In the genomic region with DNA sequence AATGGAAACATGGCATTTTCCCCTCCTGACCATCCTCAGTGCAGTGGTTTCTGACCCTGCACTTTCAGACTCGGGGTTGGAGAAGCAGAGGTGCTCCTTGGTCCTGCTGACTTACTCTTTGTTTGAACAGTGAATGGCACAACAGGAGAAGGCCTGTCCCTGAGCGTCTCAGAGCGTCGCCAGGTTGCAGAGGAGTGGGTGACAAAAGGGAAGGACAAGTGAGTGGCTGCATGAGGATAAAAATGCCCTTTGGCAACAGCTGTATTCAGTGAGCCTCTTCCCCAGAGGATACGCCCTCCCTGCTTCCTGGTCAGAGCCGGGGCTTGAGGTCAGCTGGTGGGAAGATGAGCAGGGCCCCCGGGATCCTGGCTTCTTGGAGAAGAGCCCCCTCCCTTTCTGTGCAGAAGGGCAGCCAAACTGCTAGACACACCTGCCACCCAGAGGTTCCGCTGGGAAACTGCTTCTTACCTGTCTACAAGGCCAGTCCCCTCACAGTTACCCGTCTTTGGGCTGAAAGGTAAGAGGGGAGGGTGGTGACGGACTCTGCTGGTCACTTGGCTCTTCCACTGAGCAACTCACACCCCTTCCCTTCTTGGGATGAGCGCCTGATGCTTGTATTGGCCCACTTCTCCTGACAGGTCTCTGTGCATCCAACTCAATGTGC, we compare ENCODE assay signal across 13 cellular contexts. TPM values are rescaled to one million over a fixed set of nuclear protein-coding genes. Genes with fewer than 3 reads are reported as not detected.
DNase-seq lines count a peak whose midpoint lies in the region; ATAC-seq, FAIRE-seq and TF ChIP-seq lines count a peak whose summit lies in the region.
"Had no signal": no experiment of that assay in that cellular context is flagged by ENCODE, and none has a peak within 500 bp of the region (broad histone marks: within the 10 kb centered on the region; RNA-seq: fewer than 3 reads in every experiment).

No MANE protein-coding gene starts in this region.

- no TSS peak for BruUV-seq in K562 (replicated peaks; lab: Mats Ljungman, UMichigan)

- CTCF ChIA-PET in K562 (lab: Yijun Ruan, JAX; ENCODE audit: low intra/inter-chr PET ratio): interaction anchor here (1.0 to 4.2 kb wide), 4 partner anchors 205 to 721 kb away, joined by 3 to 27 read pairs (median 9); no protein-coding TSS in a partner anchor

- H3K9me1 ChIP-seq in K562 (ENCODE audit: control insufficient read depth, insufficient read depth, low read length): no peaks in the 10 kb centered on the region

- H3K9me3 ChIP-seq in K562 (replicated peaks; ENCODE audit: control insufficient read depth, insufficient read depth, low read depth, low read length): no peaks in the 10 kb centered on the region
- H3K9me3 ChIP-seq in neuronal stem cell (replicated peaks in 1 of 2; ENCODE audit: control insufficient read depth in 2 of 2, insufficient read depth in 1 of 2, low read depth in 1 of 2, low read length in 2 of 2): no peaks in the 10 kb centered on the region
- H3K9me3 ChIP-seq in left lung: no peaks in the 10 kb centered on the region
- H3K9me3 ChIP-seq in tibial nerve: no peaks in the 10 kb centered on the region

- H2BK120ac ChIP-seq in neuronal stem cell (ENCODE audit: low read depth, low read length): no peak overlapping the region

- H2BK5ac ChIP-seq in neuronal stem cell (ENCODE audit: low read length): no peak overlapping the region

- H3K18ac ChIP-seq in neuronal stem cell (ENCODE audit: low read length): peak overlapping the region; percentile 63

- no peaks in the 10 kb centered on the region for H3K79me2 ChIP-seq in K562 (ENCODE audit: control insufficient read depth, insufficient read depth, low read length)

- no peak overlapping the region for H3K27ac ChIP-seq in K562 (ENCODE audit: extremely low read depth, low read depth, low read length)
- no peak overlapping the region for H3K27ac ChIP-seq in neuronal stem cell (replicated peaks; ENCODE audit: low read length)
- no peak overlapping the region for H3K27ac ChIP-seq in left lung
- no peak overlapping the region for H3K27ac ChIP-seq in tibial nerve
- H3K27ac ChIP-seq: A549 had no signal

- no peak overlapping the region for H3K4ac ChIP-seq in neuronal stem cell (ENCODE audit: low read length)

- H3K27me3 ChIP-seq in K562 (ENCODE audit: control insufficient read depth in 2 of 2, insufficient read depth in 2 of 2, low read length in 2 of 2) (no peaks in the 10 kb centered on the region), neuronal stem cell (ENCODE audit: control insufficient read depth in 3 of 3, insufficient read depth in 3 of 3, low read depth in 1 of 3, low read length in 3 of 3) (no peaks in the 10 kb centered on the region), left lung (no peaks in the 10 kb centered on the region), tibial nerve (no peaks in the 10 kb centered on the region)

- TF ChIP-seq EP300 in K562 (IDR thresholded peaks at IDR 0.05; ENCODE audit: low read length) (no peak), tibial nerve (IDR thresholded peaks at IDR 0.05) (no peak)

- no peak for FAIRE-seq in K562 (lab: Jason Lieb, UNC)
- FAIRE-seq: A549 had no signal

- TF ChIP-seq RAD21 in K562 (CRISPR knock-in tag; conservative IDR thresholded peaks at IDR 0.05 in 1 of 2, IDR thresholded peaks at IDR 0.05 in 1 of 2): peak in 1 of 2 experiments; percentile 81; a peak in 3 of 4 replicates

- TF ChIP-seq POLR2A in K562 (conservative IDR thresholded peaks at IDR 0.05) (no peak), tibial nerve (IDR thresholded peaks at IDR 0.05) (no peak)

- POLR2A ChIA-PET in K562 (lab: Yijun Ruan, JAX): interaction anchor here (0.6 kb wide), 1 partner anchor 1314 kb away, joined by 3 read pairs; no protein-coding TSS in a partner anchor

- no peak overlapping the region for H3K9ac ChIP-seq in K562 (ENCODE audit: insufficient read depth in 1 of 2, low read depth in 2 of 2, low read length in 2 of 2)
- peak overlapping the region; percentile 18 for H3K9ac ChIP-seq in neuronal stem cell (ENCODE audit: low read depth, low read length, poor library complexity)

- H3K4me1 ChIP-seq in K562 (replicated peaks in 1 of 2; ENCODE audit: control insufficient read depth in 2 of 2, insufficient read depth in 2 of 2, low read length in 2 of 2): no peaks in the 10 kb centered on the region
- H3K4me1 ChIP-seq in neuronal stem cell (ENCODE audit: control insufficient read depth in 2 of 2, insufficient read depth in 1 of 2, low read depth in 1 of 2, low read length in 2 of 2): peaks cover 6 to 7% of the 10 kb centered on the region in 2 donors
- no peaks in the 10 kb centered on the region for H3K4me1 ChIP-seq in left lung
- no peaks in the 10 kb centered on the region for H3K4me1 ChIP-seq in tibial nerve
- H3K4me1 ChIP-seq: A549 had no signal

- H2BK15ac ChIP-seq in neuronal stem cell (ENCODE audit: low read length): no peak overlapping the region

- no peak overlapping the region for H3K14ac ChIP-seq in neuronal stem cell (ENCODE audit: low read length)

- H3K36me3 ChIP-seq in K562 (ENCODE audit: control insufficient read depth, insufficient read depth, low read length) (peaks cover 11% of the 10 kb centered on the region), neuronal stem cell (replicated peaks in 1 of 2; ENCODE audit: control insufficient read depth in 2 of 2, insufficient read depth in 2 of 2, low read length in 2 of 2) (no peaks in the 10 kb centered on the region), left lung (peaks cover 0 to 78% of the 10 kb centered on the region in 2 donors), tibial nerve (peaks cover 2 to 40% (median 3%) of the 10 kb centered on the region in 3 donors)

- WGBS in K562 (ENCODE audit: insufficient coverage, low coverage, missing lambda C conversion rate): 63% methylated on average over 11 of the region's 11 CpGs
- no CpG with 5 or more reads among the region's 11 CpGs for WGBS in neuronal stem cell (ENCODE audit: extremely low coverage in 2 of 2, insufficient read length in 2 of 2, insufficient replicate concordance in 1 of 2), 2 donors
- WGBS in tibial nerve, 2 donors: 70 to 72% methylated on average over 11 of the region's 11 CpGs

- no peak overlapping the region for H2AK5ac ChIP-seq in neuronal stem cell (ENCODE audit: low read depth, low read length)

- H3K79me1 ChIP-seq in neuronal stem cell (ENCODE audit: low read depth, low read length): no peaks in the 10 kb centered on the region

- H3K23ac ChIP-seq in neuronal stem cell (ENCODE audit: low read depth, low read length, poor library complexity): no peak overlapping the region

- DNase-seq in DMS79 treated with DMSO at 0.1 percent for 48 hours (lab: John Stamatoyannopoulos, UW) (peak; percentile 2), DMS79 (lab: John Stamatoyannopoulos, UW) (no peak), NCI-H2107 (lab: John Stamatoyannopoulos, UW) (peak; percentile 32), K562 (ENCODE audit: extremely low read depth in 1 of 4, low spot score in 3 of 4) (peak; percentile 47 to 68 (median 54)), neuronal stem cell (ENCODE audit: low spot score) (no peak), left lung (no peak), tibial nerve (ENCODE audit: low spot score in 2 of 2) (no peak)
- DNase-seq: activated T-cell treated with anti-CD3 and anti-CD28 coated beads for 4 hours, mammary epithelial cell, NCI-H2029, SIG-M5 had no signal

- peak; percentile 94 for ATAC-seq in K562
- ATAC-seq in HG02938 (IDR thresholded peaks at IDR 0.05; ENCODE audit: unreplicated experiment): no peak
- ATAC-seq in left lung: no peak

- intact Hi-C loops in K562 (cut with micrococcal nuclease) (loop anchor here (1.0 kb wide), 3 partner anchors 20 to 360 kb away; no protein-coding TSS in a partner anchor), left lung (cut with DNase I) (no loop called here)

- H2AFZ ChIP-seq in K562 (ENCODE audit: low read depth, low read length) (no peak overlapping the region), neuronal stem cell (ENCODE audit: low read length) (peak overlapping the region; percentile 8)

- H4K8ac ChIP-seq in neuronal stem cell (ENCODE audit: low read depth, low read length): no peak overlapping the region

- TF ChIP-seq CTCF in K562 (IDR thresholded peaks at IDR 0.05 in 2 of 3, conservative IDR thresholded peaks at IDR 0.05 in 1 of 3; ENCODE audit: insufficient read depth in 2 of 3, low read depth in 1 of 3, low read length in 3 of 3) (peak; percentile 74 to 78 (median 77)), left lung (IDR thresholded peaks at IDR 0.05) (no peak), tibial nerve (IDR thresholded peaks at IDR 0.05) (no peak)

- H2BK12ac ChIP-seq in neuronal stem cell (ENCODE audit: low read length): no peak overlapping the region

- in situ Hi-C loops in K562 (cut with MboI): no loop called here

- no peak overlapping the region for H3K4me2 ChIP-seq in K562 (ENCODE audit: insufficient read depth, low read length)
- H3K4me2 ChIP-seq in neuronal stem cell (ENCODE audit: insufficient read depth, low read length, poor library complexity, severe bottlenecking): no peak overlapping the region
- H3K4me2 ChIP-seq: A549 had no signal

- H3K4me3 ChIP-seq in K562 (no peak overlapping the region), neuronal stem cell (ENCODE audit: low read length in 2 of 2) (no peak overlapping the region), left lung (no peak overlapping the region), tibial nerve (no peak overlapping the region)
- H3K4me3 ChIP-seq: A549 had no signal

- H4K20me1 ChIP-seq in K562 (replicated peaks; ENCODE audit: control insufficient read depth, insufficient read depth, low read length): no peaks in the 10 kb centered on the region

- no peak overlapping the region for H4K91ac ChIP-seq in neuronal stem cell (ENCODE audit: low read depth, low read length, poor library complexity)

RNA-seq across cellular contexts. Expression of gene NPL, which starts 16.6 kb away (rescaled TPM):
- 10.3 and 14.9 TPM in 2 replicates for total RNA-seq in K562 (2011; cell fraction: chromatin; rRNA removed; ENCODE audit: low replicate concordance)
- total RNA-seq in K562 (2011; cell fraction: nucleolus; rRNA removed): 5.8 and 6.1 TPM in 2 replicates
- 13.4 and 17.6 TPM in 2 replicates for total RNA-seq in K562 (2011; cell fraction: nucleoplasm; rRNA removed)
- total RNA-seq in K562 (2014; rRNA removed) (7.3 and 9.9 TPM in 2 replicates), K562 (2014; rRNA removed; fragmentation: Illumina TruSeq; extraction: Trizol) (13.4 and 17.9 TPM in 2 replicates), K562 (2015; rRNA removed; fragmentation: Illumina TruSeq; extraction: Trizol) (11.5 and 15.8 TPM in 2 replicates), K562 (2021) (14.3 and 15.0 TPM in 2 replicates), left lung (10 to 100 TPM; 35.2 to 73.5 TPM), tibial nerve (10 to 100 TPM in 2 of 4 donors, 1 to 10 TPM in 2; 2.2 to 45.9 (median 10.1) TPM)
- polyA plus RNA-seq in K562 (2011; rRNA removed) (8.8 and 10.2 TPM in 2 replicates), K562 (2014; fragmentation: Illumina TruSeq; extraction: Trizol) (14.7 and 19.2 TPM in 2 replicates), K562 (2014; fragmentation: Nextera tagmentation; extraction: Ambion mirVana) (10 to 100 TPM; 20.8 to 22.3 TPM), K562 (2014; rRNA removed) (14.0 and 14.2 TPM in 2 replicates)
- 4.3 and 11.9 TPM in 2 replicates for polyA plus RNA-seq in K562 (2011; cell fraction: cytosol; rRNA removed)
- polyA plus RNA-seq in K562 (2011; cell fraction: nucleus; rRNA removed): 15.2 and 18.7 TPM in 2 replicates
- polyA plus RNA-seq in K562 (2012): 13.2 and 29.8 TPM in 2 replicates
- polyA minus RNA-seq in K562 (2011; rRNA and poly(A)+ RNA removed): 13.2 and 21.9 TPM in 2 replicates
- 3.3 and 5.7 TPM in 2 replicates for polyA minus RNA-seq in K562 (2011; cell fraction: cytosol; rRNA and poly(A)+ RNA removed)
- polyA minus RNA-seq in K562 (2011; cell fraction: nucleus; rRNA and poly(A)+ RNA removed): 3.5 and 6.0 TPM in 2 replicates
- 2.9 TPM for polyA plus RNA-seq in neuronal stem cell (2013, experiment 1 of 2)
- polyA plus RNA-seq in neuronal stem cell (2013, experiment 2 of 2): 3.3 TPM

RNA-seq across cellular contexts. Expression of gene DHX9, which starts 33.0 kb away (rescaled TPM):
- 182 and 518 TPM in 2 replicates for total RNA-seq in K562 (2011; cell fraction: chromatin; rRNA removed; ENCODE audit: low replicate concordance)
- 112 and 145 TPM in 2 replicates for total RNA-seq in K562 (2011; cell fraction: nucleolus; rRNA removed)
- total RNA-seq in K562 (2011; cell fraction: nucleoplasm; rRNA removed): 168 and 205 TPM in 2 replicates
- total RNA-seq in K562 (2014; rRNA removed) (234 and 269 TPM in 2 replicates), K562 (2014; rRNA removed; fragmentation: Illumina TruSeq; extraction: Trizol) (355 and 364 TPM in 2 replicates), K562 (2015; rRNA removed; fragmentation: Illumina TruSeq; extraction: Trizol) (395 and 409 TPM in 2 replicates), K562 (2021) (329 and 341 TPM in 2 replicates), left lung (100 to 1,000 TPM; 109 to 160 TPM), tibial nerve (100 to 1,000 TPM in 2 of 4 donors, 10 to 100 TPM in 2; 89.1 to 148 (median 109) TPM)
- polyA plus RNA-seq in K562 (2011; rRNA removed) (241 and 373 TPM in 2 replicates), K562 (2014; fragmentation: Illumina TruSeq; extraction: Trizol) (265 and 294 TPM in 2 replicates), K562 (2014; fragmentation: Nextera tagmentation; extraction: Ambion mirVana) (100 to 1,000 TPM; 100 to 246 TPM), K562 (2014; rRNA removed) (275 and 300 TPM in 2 replicates)
- polyA plus RNA-seq in K562 (2011; cell fraction: cytosol; rRNA removed): 153 and 188 TPM in 2 replicates
- 193 and 234 TPM in 2 replicates for polyA plus RNA-seq in K562 (2011; cell fraction: nucleus; rRNA removed)
- 141 and 260 TPM in 2 replicates for polyA plus RNA-seq in K562 (2012)
- 621 and 707 TPM in 2 replicates for polyA minus RNA-seq in K562 (2011; rRNA and poly(A)+ RNA removed)
- 125 and 221 TPM in 2 replicates for polyA minus RNA-seq in K562 (2011; cell fraction: cytosol; rRNA and poly(A)+ RNA removed)
- 236 and 384 TPM in 2 replicates for polyA minus RNA-seq in K562 (2011; cell fraction: nucleus; rRNA and poly(A)+ RNA removed)
- polyA plus RNA-seq in neuronal stem cell (2013, experiment 1 of 2): 73.1 TPM
- polyA plus RNA-seq in neuronal stem cell (2013, experiment 2 of 2): 71.6 TPM

Comparison
In these comparisons a context has a peak if more than half of its experiments do, and no peak if none do; other contexts are left out.
1. DNase-seq: peak in DMS79 treated with DMSO at 0.1 percent for 48 hours (single experiment), NCI-H2107 (single experiment) and K562 (4 of 4); none in DMS79 (single experiment), neuronal stem cell (single experiment), left lung (0 of 2) and tibial nerve (0 of 2).
2. CTCF ChIP-seq: peak in K562 (3 of 3); none in left lung (0 of 2) and tibial nerve (0 of 5).